12 cellular contexts compared by ENCODE assay signal in the genomic region with DNA sequence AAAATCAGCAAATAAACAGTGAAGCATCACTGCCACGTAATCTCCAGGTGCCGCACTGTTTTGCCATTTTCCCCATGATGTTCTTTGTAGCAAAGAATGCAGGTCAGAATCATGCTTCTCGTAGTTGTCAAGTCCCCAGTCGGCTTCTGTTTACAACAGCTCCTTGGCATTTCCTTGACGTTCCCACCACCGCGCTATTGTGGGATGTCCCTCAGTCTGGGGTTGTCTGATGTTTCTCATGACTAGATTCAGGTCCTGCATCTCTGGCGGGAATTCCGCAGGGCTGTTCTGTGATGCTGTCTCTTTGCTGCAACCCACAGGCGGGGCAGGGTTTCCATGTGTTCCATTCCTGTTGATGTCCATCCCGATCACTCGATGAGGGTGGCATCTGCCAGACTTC.
"Had no signal": no experiment of that assay in that cellular context is flagged by ENCODE, and none has a peak within 500 bp of the region (broad histone marks: within the 10 kb centered on the region; RNA-seq: fewer than 3 reads in every experiment).

No MANE protein-coding gene starts in this region.

- H3K27me3 ChIP-seq: breast epithelium, gastrocnemius medialis, right atrium auricular region, upper lobe of left lung had no signal

- DNase-seq: activated CD4-positive, alpha-beta T cell treated with anti-CD3 and anti-CD28 coated beads for 48 hours; activated CD8-positive, alpha-beta memory T cell treated with anti-CD3 and anti-CD28 coated beads, Interleukin-2, amount 50 U/mL, for 48 hours; activated gamma-delta T cell; left lung; occipital lobe; stimulated activated CD4-positive, alpha-beta T cell treated with anti-CD3 and anti-CD28 coated beads, Interleukin-4, amount 100 ng/mL, for 4 hours; stimulated activated CD8-positive, alpha-beta memory T cell treated with anti-CD3 and anti-CD28 coated beads, Interleukin-4, amount 100 ng/mL, for 48 hours; stimulated activated naive CD8-positive, alpha-beta T cell treated with anti-CD3 and anti-CD28 coated beads, Interleukin-15, amount 100 ng/mL, for 72 hours; upper lobe of left lung had no signal

- H3K4me1 ChIP-seq: breast epithelium, gastrocnemius medialis, left lung, right atrium auricular region, upper lobe of left lung had no signal

- H3K36me3 ChIP-seq: breast epithelium, gastrocnemius medialis, left lung, right atrium auricular region, upper lobe of left lung had no signal

- H3K9me3 ChIP-seq: breast epithelium, gastrocnemius medialis, left lung, right atrium auricular region, upper lobe of left lung had no signal

- H3K27ac ChIP-seq: breast epithelium, gastrocnemius medialis, left lung, right atrium auricular region, upper lobe of left lung had no signal

- H3K4me3 ChIP-seq: breast epithelium, gastrocnemius medialis, left lung, right atrium auricular region had no signal
